29 cellular contexts compared by ENCODE assay signal in the genomic region with DNA sequence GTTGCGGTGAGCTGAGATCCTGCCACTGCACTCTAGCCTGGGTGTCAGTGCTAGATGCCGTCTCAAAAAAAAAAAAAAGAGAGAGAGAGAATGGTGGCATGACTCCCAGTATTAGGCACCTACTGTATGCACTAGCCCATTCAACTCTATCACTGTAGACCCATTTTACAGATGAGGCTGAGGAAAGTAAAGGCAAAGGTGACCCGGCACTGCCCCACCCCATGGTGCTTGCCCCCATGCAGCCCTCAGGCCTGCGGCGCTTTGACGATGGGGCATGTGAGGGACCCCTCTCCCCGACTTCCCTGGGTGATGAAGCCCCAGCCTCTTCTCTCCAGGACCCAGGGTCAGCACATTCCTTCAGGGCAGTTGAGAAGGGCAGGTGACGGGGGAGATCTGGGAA. TPM values are rescaled to one million over a fixed set of nuclear protein-coding genes. Genes with fewer than 3 reads are reported as not detected.
"Had no signal": no experiment of that assay in that cellular context is flagged by ENCODE, and none has a peak within 500 bp of the region (broad histone marks: within the 10 kb centered on the region; RNA-seq: fewer than 3 reads in every experiment).

No MANE protein-coding gene starts in this region.

- DNase-seq: hypothalamus; immature natural killer cell; left ventricle myocardium inferior; mesendoderm; naive B cell; natural killer cell; nephron progenitor cell; occipital lobe; ovary; stimulated activated CD4-positive, alpha-beta T cell treated with anti-CD3 and anti-CD28 coated beads, Interleukin-12 subunit alpha, Interleukin-12 subunit beta, amount 100 ng/mL, for 4 hours; stimulated activated CD4-positive, alpha-beta T cell treated with anti-CD3 and anti-CD28 coated beads, Interleukin-15, amount 100 ng/mL, for 24 hours; stimulated activated CD4-positive, alpha-beta T cell treated with anti-CD3 and anti-CD28 coated beads, Interleukin-2, amount 100 ng/mL, for 24 hours; stimulated activated CD4-positive, alpha-beta T cell treated with anti-CD3 and anti-CD28 coated beads, Interleukin-4, amount 100 ng/mL, for 1 hour; stimulated activated naive B cell treated with anti-CD40 and anti-IgM and Interleukin-4, amounts not matched to agents 10 μg/mL and 1 μg/mL and 100 μg/mL, for 72 hours; stimulated activated naive CD8-positive, alpha-beta T cell treated with anti-CD3 and anti-CD28 coated beads, Interleukin-15, Interleukin-2, amounts not matched to agents 100 U/mL and 50 U/mL, for 24 hours; stomach; testis; thyroid gland; transverse colon; upper lobe of left lung had no signal

- H3K36me3 Mint-ChIP-seq: mesothelial cell of epicardium, naive B cell, natural killer cell, neural progenitor cell had no signal

- H3K4me2 ChIP-seq: neural progenitor cell had no signal

- H3K4me3 Mint-ChIP-seq: mesothelial cell of epicardium; naive B cell; natural killer cell; stimulated activated naive B cell treated with anti-CD40 and anti-IgM and Interleukin-4, amounts not matched to agents 10 μg/mL and 1 μg/mL and 100 μg/mL, for 72 hours had no signal

- FAIRE-seq: islet of Langerhans had no signal

- H3K4me3 ChIP-seq: left ventricle myocardium inferior, lung, neural progenitor cell, ovary, right atrium auricular region, skin epidermis, stomach, testis, thyroid gland, transverse colon, upper lobe of left lung had no signal

- H3K27ac ChIP-seq: left ventricle myocardium inferior, neural progenitor cell, neutrophil, ovary, right atrium auricular region, skin epidermis, stomach, testis, thyroid gland, transverse colon, upper lobe of left lung had no signal

- ATAC-seq: natural killer cell; sciatic nerve; stimulated activated naive B cell treated with anti-CD40 and anti-IgM and Interleukin-4, amounts not matched to agents 10 μg/mL and 1 μg/mL and 100 μg/mL, for 72 hours; stimulated activated naive CD8-positive, alpha-beta T cell treated with anti-CD3 and anti-CD28 coated beads, Interleukin-15, Interleukin-2, amounts not matched to agents 100 U/mL and 50 U/mL, for 24 hours had no signal

- H3K27me3 ChIP-seq: testis had no signal

- H3K9ac ChIP-seq: neural progenitor cell had no signal

- H3K36me3 ChIP-seq: left ventricle myocardium inferior, neural progenitor cell, neutrophil, ovary, right atrium auricular region, stomach, thyroid gland, transverse colon, upper lobe of left lung had no signal

- H3K27ac Mint-ChIP-seq: immature natural killer cell; mesothelial cell of epicardium; naive B cell; natural killer cell; nephron progenitor cell; neural progenitor cell; progenitor cell of endocrine pancreas; stimulated activated naive B cell treated with anti-CD40 and anti-IgM and Interleukin-4, amounts not matched to agents 10 μg/mL and 1 μg/mL and 100 μg/mL, for 72 hours had no signal

- H3K9me3 ChIP-seq: left ventricle myocardium inferior, neutrophil, ovary, right atrium auricular region, stomach, testis, thyroid gland, transverse colon, upper lobe of left lung had no signal

- H3K9me3 Mint-ChIP-seq: immature natural killer cell; mesothelial cell of epicardium; natural killer cell; nephron progenitor cell; stimulated activated naive B cell treated with anti-CD40 and anti-IgM and Interleukin-4, amounts not matched to agents 10 μg/mL and 1 μg/mL and 100 μg/mL, for 72 hours had no signal

- H3K4me1 ChIP-seq: testis had no signal

- H2AFZ ChIP-seq: neural progenitor cell had no signal

RNA-seq across cellular contexts. Expression of a gene that starts 7.3 kb away (rescaled TPM):
- total RNA-seq: left ventricle myocardium inferior had no signal
- polyA plus RNA-seq: immature natural killer cell had no signal
